27 cellular contexts compared by ENCODE assay signal in genomic region chr6:148959511-148959910, GRCh38.
"Had no signal": no experiment of that assay in that cellular context is flagged by ENCODE, and none has a peak within 500 bp of the region (broad histone marks: within the 10 kb centered on the region; RNA-seq: fewer than 3 reads in every experiment).

No MANE protein-coding gene starts in this region.

- DNase-seq: activated CD4-positive, alpha-beta memory T cell treated with anti-CD3 and anti-CD28 coated beads for 36 hours; activated CD4-positive, alpha-beta T cell treated with anti-CD3 and anti-CD28 coated beads for 36 hours; activated CD4-positive, alpha-beta T cell treated with anti-CD3 and anti-CD28 coated beads, Interleukin-2, amount 10 ng/mL, durations not matched to agents 24 days and 14 days; activated CD4-positive, CD25-positive, alpha-beta regulatory T cell; activated CD4-positive, CD25-positive, alpha-beta regulatory T cell treated with anti-CD3 and anti-CD28 coated beads, Interleukin-2, amount 50 U/mL, for 72 hours; activated CD8-positive, alpha-beta memory T cell treated with anti-CD3 and anti-CD28 coated beads, Interleukin-2, amount 50 U/mL, for 48 hours; activated effector memory CD4-positive, alpha-beta T cell treated with Interleukin-2 at 50 U/mL for 16 hours; activated gamma-delta T cell treated with Interleukin-2 at 50 U/mL for 16 hours; activated naive CD4-positive, alpha-beta T cell treated with anti-CD3 and anti-CD28 coated beads, Interleukin-2, amount 50 U/mL, for 16 hours; activated naive CD4-positive, alpha-beta T cell treated with Interleukin-2 at 50 U/mL for 16 hours; activated T-cell treated with anti-CD3 and anti-CD28 coated beads, Interleukin-2, amount 50 U/mL, for 4 hours; amniotic stem cell; anterior cingulate cortex; brain microvascular endothelial cell; caudate nucleus; cerebellar nuclear complex; colonic mucosa; effector CD8-positive, alpha-beta T cell; foreskin fibroblast; head of caudate nucleus; T1000; WERI-Rb-1 had no signal

- ATAC-seq: activated CD4-positive, alpha-beta T cell treated with anti-CD3 and anti-CD28 coated beads for 36 hours; activated T-cell treated with anti-CD3 and anti-CD28 coated beads, Interleukin-2, amount 50 U/mL, for 4 hours; activated T-helper 17 cell treated with anti-CD3 and anti-CD28 coated beads, Interleukin-2, amount 50 U/mL, for 72 hours; esophagus mucosa had no signal

- H3K4me3 Mint-ChIP-seq: activated CD4-positive, alpha-beta memory T cell treated with anti-CD3 and anti-CD28 coated beads for 36 hours; activated CD4-positive, alpha-beta T cell treated with anti-CD3 and anti-CD28 coated beads for 36 hours; activated CD4-positive, alpha-beta T cell treated with anti-CD3 and anti-CD28 coated beads, Interleukin-2, amount 10 ng/mL, durations not matched to agents 24 days and 14 days; activated naive CD8-positive, alpha-beta T cell; activated T-cell treated with anti-CD3 and anti-CD28 coated beads, Interleukin-2, amount 50 U/mL, for 4 hours; activated T-helper 17 cell treated with anti-CD3 and anti-CD28 coated beads, Interleukin-2, amount 50 U/mL, for 72 hours; T-helper 1 cell treated with Interleukin-12 subunit alpha and Interleukin-12 subunit beta and Interleukin-4 antibody, amounts not matched to agents 30 μg/mL and 1 μg/mL, for 36 hours; T-helper 2 cell treated with Interferon-gamma antibody and Interleukin-4, amounts not matched to agents 5 μg/mL and 100 μg/mL, for 36 hours had no signal

- H3K27ac Mint-ChIP-seq: activated CD4-positive, alpha-beta memory T cell treated with anti-CD3 and anti-CD28 coated beads for 36 hours; activated CD4-positive, alpha-beta T cell treated with anti-CD3 and anti-CD28 coated beads for 36 hours; activated CD4-positive, alpha-beta T cell treated with anti-CD3 and anti-CD28 coated beads, Interleukin-2, amount 10 ng/mL, durations not matched to agents 24 days and 14 days; activated naive CD8-positive, alpha-beta T cell; activated T-helper 17 cell treated with anti-CD3 and anti-CD28 coated beads, Interleukin-2, amount 50 U/mL, for 72 hours; T-helper 1 cell treated with Interleukin-12 subunit alpha and Interleukin-12 subunit beta and Interleukin-4 antibody, amounts not matched to agents 30 μg/mL and 1 μg/mL, for 36 hours; T-helper 2 cell treated with Interferon-gamma antibody and Interleukin-4, amounts not matched to agents 5 μg/mL and 100 μg/mL, for 36 hours had no signal

- H3K36me3 ChIP-seq: brain microvascular endothelial cell, colonic mucosa, WERI-Rb-1 had no signal

- H3K4me1 Mint-ChIP-seq: activated CD4-positive, alpha-beta T cell treated with anti-CD3 and anti-CD28 coated beads for 36 hours; activated CD4-positive, alpha-beta T cell treated with anti-CD3 and anti-CD28 coated beads, Interleukin-2, amount 10 ng/mL, durations not matched to agents 24 days and 14 days; activated T-helper 17 cell treated with anti-CD3 and anti-CD28 coated beads, Interleukin-2, amount 50 U/mL, for 72 hours had no signal

- H3K9me3 ChIP-seq: colonic mucosa had no signal

- H3K27me3 ChIP-seq: brain microvascular endothelial cell, colonic mucosa had no signal

- H3K27ac ChIP-seq: brain microvascular endothelial cell, colonic mucosa, WERI-Rb-1 had no signal

- H3K4me3 ChIP-seq: colonic mucosa had no signal

- H3K4me1 ChIP-seq: colonic mucosa had no signal

- H3K27me3 Mint-ChIP-seq: activated CD4-positive, alpha-beta memory T cell treated with anti-CD3 and anti-CD28 coated beads for 36 hours; activated CD4-positive, alpha-beta T cell treated with anti-CD3 and anti-CD28 coated beads for 36 hours; activated naive CD8-positive, alpha-beta T cell; activated T-helper 17 cell treated with anti-CD3 and anti-CD28 coated beads, Interleukin-2, amount 50 U/mL, for 72 hours had no signal

- H3K9me3 Mint-ChIP-seq: activated CD4-positive, alpha-beta memory T cell treated with anti-CD3 and anti-CD28 coated beads for 36 hours; activated CD4-positive, alpha-beta T cell treated with anti-CD3 and anti-CD28 coated beads, Interleukin-2, amount 10 ng/mL, durations not matched to agents 24 days and 14 days; activated T-cell treated with anti-CD3 and anti-CD28 coated beads, Interleukin-2, amount 50 U/mL, for 4 hours; activated T-helper 17 cell treated with anti-CD3 and anti-CD28 coated beads, Interleukin-2, amount 50 U/mL, for 72 hours; T-helper 1 cell treated with Interleukin-12 subunit alpha and Interleukin-12 subunit beta and Interleukin-4 antibody, amounts not matched to agents 30 μg/mL and 1 μg/mL, for 36 hours; T-helper 2 cell treated with Interferon-gamma antibody and Interleukin-4, amounts not matched to agents 5 μg/mL and 100 μg/mL, for 36 hours had no signal
